In the genomic region with DNA sequence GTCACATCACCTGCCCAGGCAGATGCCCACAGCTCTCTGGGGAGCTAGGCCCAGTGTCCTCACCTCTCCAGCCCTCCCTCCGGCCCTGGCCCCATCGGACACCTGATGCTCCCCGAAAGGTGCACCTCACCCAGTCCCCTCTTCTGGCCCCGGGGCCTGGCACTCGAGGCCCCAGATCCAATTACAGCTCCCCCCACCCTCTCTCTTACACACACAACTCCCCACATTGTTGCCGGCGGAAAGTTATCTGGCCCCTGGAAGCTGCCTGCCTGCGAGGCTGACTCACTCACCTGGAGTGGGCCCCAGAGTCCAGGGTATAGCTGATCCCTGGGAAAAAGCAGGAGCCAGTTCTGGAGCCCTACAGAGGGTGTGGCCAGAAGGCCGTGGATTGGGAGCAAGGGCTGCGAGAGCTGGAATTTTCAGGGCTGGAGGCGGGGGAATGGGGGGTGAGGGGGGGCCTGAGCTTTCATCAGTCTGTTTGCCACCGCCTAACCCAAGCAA, we compare ENCODE assay signal across 9 cellular contexts. TPM values are rescaled to one million over a fixed set of nuclear protein-coding genes. Genes with fewer than 3 reads are reported as not detected.
A peak's percentile ranks its signal among the peaks of the same experiment; 100 is the strongest.
DNase-seq lines count a peak whose midpoint lies in the region; ATAC-seq and TF ChIP-seq lines count a peak whose summit lies in the region.
"Had no signal": no experiment of that assay in that cellular context is flagged by ENCODE, and none has a peak within 500 bp of the region (broad histone marks: within the 10 kb centered on the region; RNA-seq: fewer than 3 reads in every experiment).

No MANE protein-coding gene starts in this region.

- 23 to 38% methylated on average over 6 to 10 of the region's 12 CpGs for WGBS in esophagus squamous epithelium, 2 donors

- TF ChIP-seq CTCF in esophagus squamous epithelium (IDR thresholded peaks at IDR 0.05): no peak
- no peak for TF ChIP-seq CTCF in vagina (IDR thresholded peaks at IDR 0.05)
- no peak for TF ChIP-seq CTCF in MM.1S (IDR thresholded peaks at IDR 0.05; ENCODE audit: low read length)

- peak overlapping the region in 2 of 4 donors; percentile 84 to 85 for H3K4me3 ChIP-seq in esophagus squamous epithelium
- H3K4me3 ChIP-seq in vagina: peak overlapping the region in 1 of 2 donors; percentile 58
- no peak overlapping the region for H3K4me3 ChIP-seq in MM.1S (ENCODE audit: low read length)

- H3K4me2 ChIP-seq in MM.1S (ENCODE audit: low read depth, low read length): no peak overlapping the region

- peak overlapping the region; percentile 42 for H3K27ac Mint-ChIP-seq in activated naive CD8-positive, alpha-beta T cell treated with anti-CD3 and anti-CD28 coated beads for 36 hours
- no peak overlapping the region for H3K27ac Mint-ChIP-seq in activated naive CD8-positive, alpha-beta T cell treated with anti-CD3 and anti-CD28 coated beads, Interleukin-2, amount 50 U/mL, for 24 hours

- H3K9me3 Mint-ChIP-seq in activated naive CD8-positive, alpha-beta T cell treated with anti-CD3 and anti-CD28 coated beads for 36 hours: no peaks in the 10 kb centered on the region
- H3K9me3 Mint-ChIP-seq in activated naive CD8-positive, alpha-beta T cell treated with anti-CD3 and anti-CD28 coated beads, Interleukin-2, amount 50 U/mL, for 24 hours: no peaks in the 10 kb centered on the region

- no peaks in the 10 kb centered on the region for H3K79me2 ChIP-seq in MM.1S (ENCODE audit: low read length)

- peaks cover 0 to 30% (median 0%) of the 10 kb centered on the region in 4 donors for H3K27me3 ChIP-seq in esophagus squamous epithelium
- peaks cover 9% of the 10 kb centered on the region for H3K27me3 ChIP-seq in vagina
- H3K27me3 ChIP-seq in MM.1S (replicated peaks; ENCODE audit: insufficient read depth, low read length): no peaks in the 10 kb centered on the region; the same call in 1 of the 2 replicates

- no peaks in the 10 kb centered on the region; the same call in 1 of the 2 replicates for H3F3A ChIP-seq in MM.1S (ENCODE audit: insufficient read depth, low read length)

- ATAC-seq in activated naive CD8-positive, alpha-beta T cell treated with anti-CD3 and anti-CD28 coated beads, Interleukin-2, amount 50 U/mL, for 24 hours: no peak

- peaks cover 16% of the 10 kb centered on the region for H3K4me1 Mint-ChIP-seq in activated naive CD8-positive, alpha-beta T cell treated with anti-CD3 and anti-CD28 coated beads for 36 hours
- peaks cover 26% of the 10 kb centered on the region for H3K4me1 Mint-ChIP-seq in activated naive CD8-positive, alpha-beta T cell treated with anti-CD3 and anti-CD28 coated beads, Interleukin-2, amount 50 U/mL, for 24 hours

- H3K4me1 ChIP-seq in esophagus squamous epithelium: peaks cover 12 to 59% (median 24%) of the 10 kb centered on the region in 3 donors
- peaks cover 48% of the 10 kb centered on the region for H3K4me1 ChIP-seq in vagina
- H3K4me1 ChIP-seq in MM.1S (ENCODE audit: low read length): peaks cover 15% of the 10 kb centered on the region

- H3K9me3 ChIP-seq in esophagus squamous epithelium (no peaks in the 10 kb centered on the region), vagina (no peaks in the 10 kb centered on the region), MM.1S (replicated peaks; ENCODE audit: insufficient read depth, low read length) (no peaks in the 10 kb centered on the region)
- H3K9me3 ChIP-seq: uterus had no signal

- no peaks in the 10 kb centered on the region for H3K27me3 Mint-ChIP-seq in activated naive CD8-positive, alpha-beta T cell treated with anti-CD3 and anti-CD28 coated beads for 36 hours
- peaks cover 2% of the 10 kb centered on the region for H3K27me3 Mint-ChIP-seq in activated naive CD8-positive, alpha-beta T cell treated with anti-CD3 and anti-CD28 coated beads, Interleukin-2, amount 50 U/mL, for 24 hours

- H3K36me3 Mint-ChIP-seq in activated naive CD8-positive, alpha-beta T cell treated with anti-CD3 and anti-CD28 coated beads for 36 hours: no peaks in the 10 kb centered on the region
- no peaks in the 10 kb centered on the region for H3K36me3 Mint-ChIP-seq in activated naive CD8-positive, alpha-beta T cell treated with anti-CD3 and anti-CD28 coated beads, Interleukin-2, amount 50 U/mL, for 24 hours (ENCODE audit: low read depth)

- H3K27ac ChIP-seq in esophagus squamous epithelium: peak overlapping the region in 3 of 4 donors; percentile 78 to 80 (median 80)
- peak overlapping the region; percentile 82 for H3K27ac ChIP-seq in vagina
- H3K27ac ChIP-seq in MM.1S (ENCODE audit: low read length): no peak overlapping the region
- H3K27ac ChIP-seq: uterus had no signal

- no peaks in the 10 kb centered on the region for H3K9me2 ChIP-seq in MM.1S (replicated peaks; ENCODE audit: insufficient read depth, low read length)

- H3K36me3 ChIP-seq in esophagus squamous epithelium (peaks cover 0 to 15% (median under 1%) of the 10 kb centered on the region in 3 donors), vagina (no peaks in the 10 kb centered on the region), MM.1S (replicated peaks; ENCODE audit: insufficient read depth, low read length) (no peaks in the 10 kb centered on the region)
- H3K36me3 ChIP-seq: uterus had no signal

- no peak overlapping the region for H3K9ac ChIP-seq in MM.1S (ENCODE audit: low read length)

- no peaks in the 10 kb centered on the region for H4K20me1 ChIP-seq in MM.1S (ENCODE audit: insufficient read depth, low read length)

- H3K4me3 Mint-ChIP-seq in activated naive CD8-positive, alpha-beta T cell treated with anti-CD3 and anti-CD28 coated beads for 36 hours: no peak overlapping the region
- H3K4me3 Mint-ChIP-seq in activated naive CD8-positive, alpha-beta T cell treated with anti-CD3 and anti-CD28 coated beads, Interleukin-2, amount 50 U/mL, for 24 hours: no peak overlapping the region

- no peak for TF ChIP-seq POLR2A in esophagus squamous epithelium (IDR thresholded peaks at IDR 0.05)
- TF ChIP-seq POLR2A in vagina (IDR thresholded peaks at IDR 0.05): no peak

- intact Hi-C loops in esophagus squamous epithelium (cut with DNase I): loop anchor here (5.0 kb wide), 1 partner anchor 69 kb away; no protein-coding TSS in a partner anchor
- intact Hi-C loops in vagina (cut with DNase I): loop anchor here (5.0 kb wide), 1 partner anchor 69 kb away; no protein-coding TSS in a partner anchor

- no peak overlapping the region for H2AFZ ChIP-seq in MM.1S (ENCODE audit: low read length)

- no peak for DNase-seq in activated naive CD8-positive, alpha-beta T cell treated with anti-CD3 and anti-CD28 coated beads for 36 hours
- no peak for DNase-seq in activated naive CD8-positive, alpha-beta T cell treated with anti-CD3 and anti-CD28 coated beads, Interleukin-2, amount 50 U/mL, for 24 hours
- DNase-seq in esophagus squamous epithelium (lab: John Stamatoyannopoulos, UW) (no peak), vagina (ENCODE audit: extremely low spot score in 2 of 2) (no peak), SW 1271 (lab: John Stamatoyannopoulos, UW) (no peak), MM.1S (no peak)
- DNase-seq: AML-193, NCI-H2081 treated with DMSO at 0.1 percent for 48 hours, uterus had no signal

RNA-seq across cellular contexts. Expression of gene FBXO2, which starts 1.1 kb away (rescaled TPM):
- 1 to 10 TPM; 1.5 to 1.7 TPM for total RNA-seq in activated naive CD8-positive, alpha-beta T cell treated with anti-CD3 and anti-CD28 coated beads for 36 hours
- 10 to 100 TPM in 1 of 4 donors, 1 to 10 TPM in 3; 2.6 to 13.6 (median 8.0) TPM for total RNA-seq in esophagus squamous epithelium
- 27.3 TPM for total RNA-seq in vagina

RNA-seq across cellular contexts. Expression of gene FBXO44, which starts 1.5 kb away (rescaled TPM):
- 10 to 100 TPM; 14.4 to 15.9 TPM for total RNA-seq in activated naive CD8-positive, alpha-beta T cell treated with anti-CD3 and anti-CD28 coated beads for 36 hours
- total RNA-seq in esophagus squamous epithelium: 10 to 100 TPM in 1 of 4 donors, 1 to 10 TPM in 3; 5.0 to 20.4 (median 7.0) TPM
- 38.3 TPM for total RNA-seq in vagina

RNA-seq across cellular contexts. Expression of gene FBXO6, which starts 10.8 kb away (rescaled TPM):
- 10 to 100 TPM; 15.5 to 16.8 TPM for total RNA-seq in activated naive CD8-positive, alpha-beta T cell treated with anti-CD3 and anti-CD28 coated beads for 36 hours
- total RNA-seq in esophagus squamous epithelium (10 to 100 TPM; 11.6 to 20.2 (median 12.2) TPM), vagina (13.5 TPM)

RNA-seq across cellular contexts. Expression of gene MAD2L2, which starts 27.8 kb away (rescaled TPM):
- total RNA-seq in activated naive CD8-positive, alpha-beta T cell treated with anti-CD3 and anti-CD28 coated beads for 36 hours: 10 to 100 TPM; 71.9 to 72.1 TPM
- 10 to 100 TPM; 12.1 to 22.8 (median 18.9) TPM for total RNA-seq in esophagus squamous epithelium
- 30.0 TPM for total RNA-seq in vagina

RNA-seq across cellular contexts. Expression of gene DRAXIN, which starts 38.4 kb away (rescaled TPM):
- total RNA-seq in activated naive CD8-positive, alpha-beta T cell treated with anti-CD3 and anti-CD28 coated beads for 36 hours: under 1 TPM; 0.08 to 0.16 TPM
- total RNA-seq in esophagus squamous epithelium (not detected), vagina (not detected)
